In genomic region chr9:124415852-124416484, GRCh38 we compare ENCODE assay signal across 9 cellular contexts. TPM values are rescaled to one million over a fixed set of nuclear protein-coding genes. Genes with fewer than 3 reads are reported as not detected.
DNase-seq lines count a peak whose midpoint lies in the region; ATAC-seq and TF ChIP-seq lines count a peak whose summit lies in the region.
"Had no signal": no experiment of that assay in that cellular context is flagged by ENCODE, and none has a peak within 500 bp of the region (broad histone marks: within the 10 kb centered on the region; RNA-seq: fewer than 3 reads in every experiment).

No MANE protein-coding gene starts in this region.

- peaks cover 9% of the 10 kb centered on the region for H3K4me1 Mint-ChIP-seq in Calu3 (ENCODE audit: low read depth, unreplicated experiment)

- peaks cover 30% of the 10 kb centered on the region for H3K4me1 ChIP-seq in osteoblast (ENCODE audit: insufficient read depth, low read length)

- DNase-seq in Calu3 (no peak), M059J (ENCODE audit: low read depth) (peak; percentile 30), dorsolateral prefrontal cortex (no peak), osteoblast (ENCODE audit: insufficient read length, low spot score, missing footprints) (no peak), AG08395 (ENCODE audit: low spot score) (no peak), 8988T (no peak)
- no peak for DNase-seq in stimulated activated CD4-positive, alpha-beta T cell treated with anti-CD3 and anti-CD28 coated beads, Interleukin-15, amount 100 ng/mL, for 24 hours

- TF ChIP-seq CTCF in Calu3 (IDR thresholded peaks at IDR 0.05; ENCODE audit: unreplicated experiment) = peak; percentile 6
- TF ChIP-seq CTCF in dorsolateral prefrontal cortex (IDR thresholded peaks at IDR 0.05 in 54 of 56, conservative IDR thresholded peaks at IDR 0.05 in 2 of 56; ENCODE audit: low read depth in 1 of 56, partially characterized antibody in 56 of 56) = no peak
- no peak for TF ChIP-seq CTCF in osteoblast (IDR thresholded peaks at IDR 0.05; ENCODE audit: extremely low read depth, low read depth, low read length)

- peak overlapping the region; percentile 94 for H3K27ac Mint-ChIP-seq in Calu3 (ENCODE audit: unreplicated experiment)

- H4K20me1 ChIP-seq in osteoblast (ENCODE audit: insufficient read depth, low read length) = no peaks in the 10 kb centered on the region

- H3K36me3 Mint-ChIP-seq in Calu3 (ENCODE audit: insufficient read depth, unreplicated experiment) = peaks cover 42% of the 10 kb centered on the region

- ATAC-seq in HG03439 (IDR thresholded peaks at IDR 0.05; ENCODE audit: unreplicated experiment) = no peak

- no peaks in the 10 kb centered on the region for H3K27me3 Mint-ChIP-seq in Calu3 (ENCODE audit: unreplicated experiment)

- peaks cover 29% of the 10 kb centered on the region for H3K36me3 ChIP-seq in osteoblast (ENCODE audit: insufficient read depth, low read length)

- H3K4me2 ChIP-seq in osteoblast (ENCODE audit: insufficient read depth, low read length) = peak overlapping the region; percentile 92

- no TSS peak for BruUV-seq in Calu3 (replicated peaks; lab: Mats Ljungman, UMichigan)

- peak overlapping the region; percentile 70 for H2AFZ ChIP-seq in osteoblast (ENCODE audit: low read length)

- no peaks in the 10 kb centered on the region for H3K9me3 Mint-ChIP-seq in Calu3 (ENCODE audit: low read depth, unreplicated experiment)

- CTCF ChIA-PET in Calu3 (lab: Charles Lee) = no interaction called here

- H3K27me3 ChIP-seq in dorsolateral prefrontal cortex = no peaks in the 10 kb centered on the region
- H3K27me3 ChIP-seq in osteoblast (ENCODE audit: insufficient read depth, low read length) = no peaks in the 10 kb centered on the region

- H3K9me3 ChIP-seq in osteoblast (ENCODE audit: low read depth, low read length) = no peaks in the 10 kb centered on the region

- H3K4me3 ChIP-seq in dorsolateral prefrontal cortex (peak overlapping the region in 49 of 59 donors; percentile 65 to 99 (median 90)), osteoblast (ENCODE audit: insufficient read depth, low read length) (peak overlapping the region; percentile 81)

- intact Hi-C loops in Calu3 (cut with micrococcal nuclease; ENCODE audit: unreplicated experiment) (loop anchor here (5.0 to 10.0 kb wide), 2 partner anchors 66 to 299 kb away; no protein-coding TSS in a partner anchor), dorsolateral prefrontal cortex (cut with DNase I) (loop anchor here (1.0 to 10.0 kb wide), 2 partner anchors 23 to 449 kb away; partner anchors contain the start of genes ARPC5L (in 2 of the 2) and RPL35 (in 2 of the 2))

- peaks cover 25% of the 10 kb centered on the region for H3K79me2 ChIP-seq in osteoblast (ENCODE audit: insufficient read depth, low read length)

- H3K4me3 Mint-ChIP-seq in Calu3 (ENCODE audit: low read depth, unreplicated experiment) = peak overlapping the region; percentile 91

- H3K27ac ChIP-seq in dorsolateral prefrontal cortex (no peak overlapping the region), osteoblast (ENCODE audit: low read depth, low read length) (no peak overlapping the region)

RNA-seq across cellular contexts. Expression of gene PSMB7, which starts 0.7 kb away (rescaled TPM):
- total RNA-seq in Calu3 (2022) (137 and 148 TPM in 2 replicates), dorsolateral prefrontal cortex (100 to 1,000 TPM in 103 of 120 experiments, 10 to 100 TPM in 17; 64.5 to 154 (median 123) TPM), osteoblast (136 and 138 TPM in 2 replicates)
- total RNA-seq in M059J (2014; rRNA removed; shearing (Covaris generic)) = 389 and 692 TPM in 2 replicates

RNA-seq across cellular contexts. Expression of gene ADGRD2, which starts 34.3 kb away (rescaled TPM):
- total RNA-seq in Calu3 (2022) = not detected in 2 replicates
- not detected in 2 replicates for total RNA-seq in M059J (2014; rRNA removed; shearing (Covaris generic))
- total RNA-seq in dorsolateral prefrontal cortex = under 1 TPM in 1 of 120 experiments, not detected in 119; 0.38 TPM
- not detected in 2 replicates for total RNA-seq in osteoblast
- total RNA-seq: LHCN-M2 had no signal
